In genomic region chr14:56119221-56119967, GRCh38 we compare ENCODE assay signal across 8 cellular contexts. TPM values are rescaled to one million over a fixed set of nuclear protein-coding genes. Genes with fewer than 3 reads are reported as not detected.
A peak's percentile ranks its signal among the peaks of the same experiment; 100 is the strongest.
DNase-seq lines count a peak whose midpoint lies in the region; ATAC-seq and TF ChIP-seq lines count a peak whose summit lies in the region.

No MANE protein-coding gene starts in this region.

- peak; percentile 59 for DNase-seq in EH (ENCODE audit: low read depth)
- DNase-seq in PC-9, result peak in 1 of 2 experiments; percentile 27
- peak; percentile 31 to 61 for DNase-seq in heart right ventricle
- peak; percentile 48 to 74 (median 64) for DNase-seq in ovary
- no peak for DNase-seq in A172 (ENCODE audit: low spot score)
- no peak for DNase-seq in amniotic stem cell (lab: John Stamatoyannopoulos, UW)

- ATAC-seq in HG02884 (IDR thresholded peaks at IDR 0.05; ENCODE audit: unreplicated experiment) (peak; percentile 9), heart right ventricle (peak; percentile 52 to 84 (median 64))

- TF ChIP-seq CTCF in PC-9 (conservative IDR thresholded peaks at IDR 0.05) (no peak), heart right ventricle (IDR thresholded peaks at IDR 0.05) (peak in 2 of 9 donors; percentile 4 to 10), ovary (IDR thresholded peaks at IDR 0.05) (no peak)

- no peaks in the 10 kb centered on the region for H3F3A ChIP-seq in PC-9 (ENCODE audit: insufficient read depth, low read depth)

- peaks cover 43% of the 10 kb centered on the region for H3K4me1 Mint-ChIP-seq in activated naive CD8-positive, alpha-beta T cell (ENCODE audit: low read depth)

- POLR2A ChIA-PET in PC-9 (lab: Charles Lee; ENCODE audit: unreplicated experiment), result interaction anchor here (0.7 kb wide), 1 partner anchor 355 kb away, joined by 5 read pairs; no protein-coding TSS in a partner anchor

- H3K27ac Mint-ChIP-seq in activated naive CD8-positive, alpha-beta T cell, result peak overlapping the region; percentile 66

- H3K4me3 ChIP-seq in PC-9 (peak overlapping the region; percentile 71; the same call in 1 of the 2 replicates), heart right ventricle (peak overlapping the region; percentile 42 to 88 (median 79)), ovary (peak overlapping the region; percentile 54)

- peak overlapping the region; percentile 89 for H3K4me3 Mint-ChIP-seq in activated naive CD8-positive, alpha-beta T cell

- H3K4me2 ChIP-seq in PC-9, result peak overlapping the region; percentile 67

- H3K36me3 ChIP-seq in PC-9 (ENCODE audit: low read depth) (no peaks in the 10 kb centered on the region), heart right ventricle (no peaks in the 10 kb centered on the region), ovary (no peaks in the 10 kb centered on the region)

- H3K9me2 ChIP-seq in PC-9 (ENCODE audit: insufficient read depth), result no peaks in the 10 kb centered on the region; the same call in 1 of the 2 replicates

- WGBS in heart right ventricle, 2 donors, result 3 to 5% methylated on average over 35 to 49 of the region's 49 CpGs
- 0 to 1% (median 1%) methylated on average over 45 to 49 of the region's 49 CpGs for WGBS in ovary, 3 donors

- H2AFZ ChIP-seq in PC-9, result peak overlapping the region; percentile 65; the same call in 1 of the 2 replicates

- H3K27me3 Mint-ChIP-seq in activated naive CD8-positive, alpha-beta T cell, result peaks cover 7% of the 10 kb centered on the region

- H3K36me3 Mint-ChIP-seq in activated naive CD8-positive, alpha-beta T cell, result no peaks in the 10 kb centered on the region

- no TSS peak for BruUV-seq in PC-9 (replicated peaks; lab: Mats Ljungman, UMichigan)

- no peaks in the 10 kb centered on the region; the same call in 1 of the 2 replicates for H4K20me1 ChIP-seq in PC-9 (ENCODE audit: insufficient read depth)

- H3K27me3 ChIP-seq in PC-9 (ENCODE audit: insufficient read depth, low read depth) (peaks cover 32% of the 10 kb centered on the region), heart right ventricle (no peaks in the 10 kb centered on the region), ovary (no peaks in the 10 kb centered on the region)

- intact Hi-C loops in PC-9 (cut with micrococcal nuclease; ENCODE audit: unreplicated experiment), result loop anchor here (2.0 to 5.0 kb wide), 2 partner anchors 221 to 412 kb away; no protein-coding TSS in a partner anchor
- intact Hi-C loops in heart right ventricle (cut with DNase I), result loop anchor here in 4 of 10 donors (5.0 to 10.0 kb wide), 5 partner anchors 103 to 385 kb away; no protein-coding TSS in a partner anchor
- intact Hi-C loops in ovary (cut with DNase I), result no loop called here

- no peaks in the 10 kb centered on the region for H3K79me2 ChIP-seq in PC-9 (ENCODE audit: low read depth)

- no peaks in the 10 kb centered on the region for H3K9me3 Mint-ChIP-seq in activated naive CD8-positive, alpha-beta T cell (ENCODE audit: low read depth)

- H3K27ac ChIP-seq in PC-9 (no peak overlapping the region), heart right ventricle (peak overlapping the region; percentile 83 to 94 (median 88)), ovary (peak overlapping the region; percentile 82 to 98)

- H3K9me3 ChIP-seq in PC-9 (ENCODE audit: insufficient read depth, low read depth) (no peaks in the 10 kb centered on the region), heart right ventricle (no peaks in the 10 kb centered on the region), ovary (no peaks in the 10 kb centered on the region)

- no peak for TF ChIP-seq POLR2A in ovary (IDR thresholded peaks at IDR 0.05)

- no peak for TF ChIP-seq EP300 in ovary (IDR thresholded peaks at IDR 0.05)

- H3K4me1 ChIP-seq in PC-9 (replicated peaks; ENCODE audit: insufficient read depth) (no peaks in the 10 kb centered on the region), heart right ventricle (peaks cover 3 to 41% (median 18%) of the 10 kb centered on the region in 9 donors), ovary (ENCODE audit: insufficient read depth) (peaks cover 7% of the 10 kb centered on the region)

- CTCF ChIA-PET in PC-9 (lab: Charles Lee), result no interaction called here

RNA-seq across cellular contexts. Expression of gene PELI2, which starts 1.2 kb away (rescaled TPM):
- total RNA-seq in PC-9 (2021), result 7.9 and 10.0 TPM in 2 replicates
- total RNA-seq in heart right ventricle, result 1 to 10 TPM; 1.2 to 4.9 (median 2.3) TPM
- polyA plus RNA-seq in heart right ventricle, result 1 to 10 TPM in 1 of 2 donors, under 1 TPM in 1; 0.87 to 1.6 TPM
- total RNA-seq in ovary, result 10 to 100 TPM; 19.8 to 36.8 (median 28.7) TPM
- 10 to 100 TPM; 13.0 to 15.4 TPM for polyA plus RNA-seq in ovary
- not detected in 2 replicates for total RNA-seq in A172 (2014; rRNA removed; shearing (Covaris generic))

Comparison
In these comparisons a context has a peak if more than half of its experiments do, and no peak if none do; other contexts are left out.
1. DNase-seq: peak in EH (single experiment), heart right ventricle (2 of 2) and ovary (5 of 5); none in A172 (single experiment) and amniotic stem cell (single experiment).
2. Peak in every context shown above with its lines, with median percentiles within 50 percentile points of each other: H3K4me3 ChIP-seq.